In genomic region chr9:112711050-112711689, GRCh38 we compare ENCODE assay signal across 8 cellular contexts. TPM values are rescaled to one million over a fixed set of nuclear protein-coding genes. Genes with fewer than 3 reads are reported as not detected.
A peak's percentile ranks its signal among the peaks of the same experiment; 100 is the strongest.
DNase-seq lines count a peak whose midpoint lies in the region; ATAC-seq and TF ChIP-seq lines count a peak whose summit lies in the region.

No MANE protein-coding gene starts in this region.

- H3K4me3 Mint-ChIP-seq in progenitor cell of endocrine pancreas (ENCODE audit: low read depth): no peak overlapping the region
- no peak overlapping the region for H3K4me3 Mint-ChIP-seq in stimulated activated effector memory CD8-positive, alpha-beta T cell treated with anti-CD3 and anti-CD28 coated beads, Interleukin-12 subunit alpha, Interleukin-12 subunit beta, amount 100 ng/mL, for 72 hours
- no peak overlapping the region for H3K4me3 Mint-ChIP-seq in activated CD8-positive, alpha-beta memory T cell treated with anti-CD3 and anti-CD28 coated beads, Interleukin-2, amount 10 ng/mL, durations not matched to agents 7 days and 5 days

- TF ChIP-seq CTCF in GM12874 (IDR thresholded peaks at IDR 0.05; ENCODE audit: insufficient read depth, low read depth, low read length): peak; percentile 12; the same call in 1 of the 2 replicates
- peak; percentile 76 for TF ChIP-seq CTCF in epithelial cell of proximal tubule (conservative IDR thresholded peaks at IDR 0.05; ENCODE audit: low read depth, low read length)
- peak; percentile 64 for TF ChIP-seq CTCF in progenitor cell of endocrine pancreas (IDR thresholded peaks at IDR 0.05; ENCODE audit: unreplicated experiment)

- H3K9ac ChIP-seq in NT2/D1 (ENCODE audit: insufficient read length, low read depth): no peak overlapping the region

- H3K36me3 ChIP-seq in NT2/D1 (ENCODE audit: insufficient read depth, insufficient read length, low read length): peaks cover 10% of the 10 kb centered on the region

- H3K27ac Mint-ChIP-seq in progenitor cell of endocrine pancreas: no peak overlapping the region
- no peak overlapping the region for H3K27ac Mint-ChIP-seq in stimulated activated effector memory CD8-positive, alpha-beta T cell treated with anti-CD3 and anti-CD28 coated beads, Interleukin-12 subunit alpha, Interleukin-12 subunit beta, amount 100 ng/mL, for 72 hours
- H3K27ac Mint-ChIP-seq in activated CD8-positive, alpha-beta memory T cell treated with anti-CD3 and anti-CD28 coated beads, Interleukin-2, amount 10 ng/mL, durations not matched to agents 7 days and 5 days: no peak overlapping the region

- H3K27me3 Mint-ChIP-seq in progenitor cell of endocrine pancreas: no peaks in the 10 kb centered on the region
- H3K27me3 Mint-ChIP-seq in activated CD8-positive, alpha-beta memory T cell treated with anti-CD3 and anti-CD28 coated beads, Interleukin-2, amount 10 ng/mL, durations not matched to agents 7 days and 5 days: no peaks in the 10 kb centered on the region

- no peaks in the 10 kb centered on the region for H3K4me1 ChIP-seq in NT2/D1 (ENCODE audit: insufficient read depth, insufficient read length)

- DNase-seq in NT2/D1 (ENCODE audit: low read depth, low spot score) (peak; percentile 22), epithelial cell of proximal tubule (ENCODE audit: low read depth) (no peak), progenitor cell of endocrine pancreas (ENCODE audit: low spot score, unreplicated experiment) (no peak), cortex of kidney (lab: John Stamatoyannopoulos, UW) (no peak), activated T-cell treated with anti-CD3 and anti-CD28 coated beads for 4 hours (no peak)
- DNase-seq in stimulated activated effector memory CD8-positive, alpha-beta T cell treated with anti-CD3 and anti-CD28 coated beads, Interleukin-12 subunit alpha, Interleukin-12 subunit beta, amount 100 ng/mL, for 72 hours (ENCODE audit: low spot score in 2 of 2): no peak
- DNase-seq in activated CD8-positive, alpha-beta memory T cell treated with anti-CD3 and anti-CD28 coated beads, Interleukin-2, amount 10 ng/mL, durations not matched to agents 7 days and 5 days: no peak

- 0 out of 2 replicates have a peak, but pooled peaks cover 6% of the 10 kb centered on the region for H3K9me3 ChIP-seq in NT2/D1 (ENCODE audit: insufficient read depth, low read length)

- H3K9me3 Mint-ChIP-seq in progenitor cell of endocrine pancreas (ENCODE audit: low read depth): peaks cover 5% of the 10 kb centered on the region
- H3K9me3 Mint-ChIP-seq in stimulated activated effector memory CD8-positive, alpha-beta T cell treated with anti-CD3 and anti-CD28 coated beads, Interleukin-12 subunit alpha, Interleukin-12 subunit beta, amount 100 ng/mL, for 72 hours: no peaks in the 10 kb centered on the region
- no peaks in the 10 kb centered on the region for H3K9me3 Mint-ChIP-seq in activated CD8-positive, alpha-beta memory T cell treated with anti-CD3 and anti-CD28 coated beads, Interleukin-2, amount 10 ng/mL, durations not matched to agents 7 days and 5 days (ENCODE audit: low read depth)

- no peak overlapping the region for H3K4me3 ChIP-seq in NT2/D1 (ENCODE audit: insufficient read length, low read depth)
- H3K4me3 ChIP-seq in epithelial cell of proximal tubule (ENCODE audit: low read depth, low read length): no peak overlapping the region

- peaks cover 9% of the 10 kb centered on the region for H3K4me1 Mint-ChIP-seq in progenitor cell of endocrine pancreas (ENCODE audit: low read depth)
- peaks cover 26% of the 10 kb centered on the region for H3K4me1 Mint-ChIP-seq in stimulated activated effector memory CD8-positive, alpha-beta T cell treated with anti-CD3 and anti-CD28 coated beads, Interleukin-12 subunit alpha, Interleukin-12 subunit beta, amount 100 ng/mL, for 72 hours
- H3K4me1 Mint-ChIP-seq in activated CD8-positive, alpha-beta memory T cell treated with anti-CD3 and anti-CD28 coated beads, Interleukin-2, amount 10 ng/mL, durations not matched to agents 7 days and 5 days: peaks cover 20% of the 10 kb centered on the region

- peaks cover 12% of the 10 kb centered on the region for H3K36me3 Mint-ChIP-seq in progenitor cell of endocrine pancreas (ENCODE audit: insufficient read depth)
- peaks cover 43% of the 10 kb centered on the region for H3K36me3 Mint-ChIP-seq in stimulated activated effector memory CD8-positive, alpha-beta T cell treated with anti-CD3 and anti-CD28 coated beads, Interleukin-12 subunit alpha, Interleukin-12 subunit beta, amount 100 ng/mL, for 72 hours
- peaks cover 30% of the 10 kb centered on the region for H3K36me3 Mint-ChIP-seq in activated CD8-positive, alpha-beta memory T cell treated with anti-CD3 and anti-CD28 coated beads, Interleukin-2, amount 10 ng/mL, durations not matched to agents 7 days and 5 days

- H3K27me3 ChIP-seq in NT2/D1 (ENCODE audit: insufficient read depth, insufficient read length): no peaks in the 10 kb centered on the region

- no peak for ATAC-seq in stimulated activated effector memory CD8-positive, alpha-beta T cell treated with anti-CD3 and anti-CD28 coated beads, Interleukin-12 subunit alpha, Interleukin-12 subunit beta, amount 100 ng/mL, for 72 hours
- ATAC-seq in activated CD8-positive, alpha-beta memory T cell treated with anti-CD3 and anti-CD28 coated beads, Interleukin-2, amount 10 ng/mL, durations not matched to agents 7 days and 5 days: no peak

- CTCF ChIA-PET in activated CD8-positive, alpha-beta memory T cell treated with anti-CD3 and anti-CD28 coated beads, Interleukin-2, amount 10 ng/mL, durations not matched to agents 7 days and 5 days (lab: Charles Lee): no interaction called here

RNA-seq across cellular contexts. Expression of gene INIP, which starts 6.7 kb away (rescaled TPM):
- 15.1 and 20.5 TPM in 2 replicates for total RNA-seq in epithelial cell of proximal tubule
- 31.6 and 32.6 TPM in 2 replicates for total RNA-seq in progenitor cell of endocrine pancreas
- total RNA-seq in activated CD8-positive, alpha-beta memory T cell treated with anti-CD3 and anti-CD28 coated beads, Interleukin-2, amount 10 ng/mL, durations not matched to agents 7 days and 5 days: 10 to 100 TPM; 25.8 to 36.8 TPM

RNA-seq across cellular contexts. Expression of gene SNX30, which starts 39.4 kb away (rescaled TPM):
- total RNA-seq in epithelial cell of proximal tubule: 6.1 and 6.9 TPM in 2 replicates
- 12.9 and 13.4 TPM in 2 replicates for total RNA-seq in progenitor cell of endocrine pancreas
- 1 to 10 TPM; 2.3 to 3.6 TPM for total RNA-seq in activated CD8-positive, alpha-beta memory T cell treated with anti-CD3 and anti-CD28 coated beads, Interleukin-2, amount 10 ng/mL, durations not matched to agents 7 days and 5 days

Comparison
In these comparisons a context has a peak if more than half of its experiments do, and no peak if none do; other contexts are left out.
1. CTCF ChIP-seq: peak in every context shown above with its lines; median percentile 76 in epithelial cell of proximal tubule; 64 in progenitor cell of endocrine pancreas; 12 in GM12874.